Comparison of ENCODE assay signal across 34 cellular contexts in the genomic region with DNA sequence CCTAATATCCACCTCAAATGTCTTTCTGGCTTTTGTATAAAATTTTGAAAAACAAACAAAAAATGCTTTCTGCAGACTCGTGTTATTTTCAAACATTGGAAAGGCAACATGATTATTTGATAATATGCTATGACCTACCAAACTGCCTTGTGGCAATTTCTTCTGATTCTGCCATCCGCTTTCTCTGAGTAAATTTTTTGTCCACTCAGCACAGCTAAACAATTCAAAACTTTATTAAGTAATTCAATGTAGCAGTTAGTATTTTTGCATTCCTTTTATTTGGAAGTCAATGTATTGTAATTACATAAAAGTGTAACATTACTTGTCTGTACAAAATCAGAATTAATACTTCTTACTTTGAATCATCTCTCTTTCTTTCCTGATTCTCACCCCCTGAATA.
"Had no signal": no experiment of that assay in that cellular context is flagged by ENCODE, and none has a peak within 500 bp of the region (broad histone marks: within the 10 kb centered on the region; RNA-seq: fewer than 3 reads in every experiment).

No MANE protein-coding gene starts in this region.

- H3K4me3 ChIP-seq: MG63 had no signal

- H3K4me2 ChIP-seq: KMS-11 had no signal

- H3K27me3 ChIP-seq: MG63 had no signal

- H3K36me3 ChIP-seq: MG63 had no signal

- H3K9me3 ChIP-seq: MG63 had no signal

- H3K9ac ChIP-seq: KMS-11 had no signal

- DNase-seq: Karpas-422, Kasumi-1, MG63, MM.1S, MV-4-11, NCI-H1048, NCI-H1092, NCI-H1092 treated with DMSO at 0.1 percent for 48 hours, NCI-H1105, NCI-H1105 treated with DMSO at 0.1 percent for 48 hours, NCI-H1417, NCI-H1417 treated with DMSO at 0.1 percent for 48 hours, NCI-H1436, NCI-H1436 treated with DMSO at 0.1 percent for 48 hours, NCI-H146, NCI-H1694, NCI-H1694 treated with DMSO at 0.1 percent for 48 hours, NCI-H187, NCI-H187 treated with DMSO at 0.1 percent for 48 hours, NCI-H1930, NCI-H2029, NCI-H2029 treated with DMSO at 0.1 percent for 48 hours, NCI-H2081, NCI-H2081 treated with DMSO at 0.1 percent for 48 hours, NCI-H2107, NCI-H2171, NCI-H2171 treated with DMSO at 0.1 percent for 48 hours, NCI-H2227 treated with DMSO at 0.1 percent for 48 hours, NCI-H226, NCI-H345, NCI-H446, NCI-H446 treated with DMSO at 0.1 percent for 48 hours, NCI-H510A had no signal

- H3K27ac ChIP-seq: KMS-11 had no signal
